In genomic region chr18:10006261-10006903, GRCh38 we compare ENCODE assay signal across 9 cellular contexts.
DNase-seq lines count a peak whose midpoint lies in the region; ATAC-seq and TF ChIP-seq lines count a peak whose summit lies in the region.
"Had no signal": no experiment of that assay in that cellular context is flagged by ENCODE, and none has a peak within 500 bp of the region (broad histone marks: within the 10 kb centered on the region; RNA-seq: fewer than 3 reads in every experiment).

No MANE protein-coding gene starts in this region.

- no peak overlapping the region for H3K4me3 Mint-ChIP-seq in CD4-positive, alpha-beta memory T cell
- H3K4me3 Mint-ChIP-seq: activated naive CD4-positive, alpha-beta T cell treated with anti-CD3 and anti-CD28 coated beads, Interleukin-2, amount 50 U/mL, for 24 hours had no signal

- TF ChIP-seq EP300 in SK-N-SH (IDR thresholded peaks at IDR 0.05; ENCODE audit: borderline replicate concordance in 1 of 2, low read depth in 1 of 2, low read length in 1 of 2), result no peak

- in situ Hi-C loops in IMR-90 (cut with MboI; ENCODE audit: low sequenced_read_pairs), result no loop called here

- H3K4me2 ChIP-seq in IMR-90 (ENCODE audit: low read depth, low read length) (no peak overlapping the region), SK-N-SH (no peak overlapping the region)

- no peaks in the 10 kb centered on the region for H3K36me3 ChIP-seq in IMR-90 (ENCODE audit: control insufficient read depth, insufficient read depth, low read length)
- H3K36me3 ChIP-seq in SK-N-SH (replicated peaks in 1 of 2; ENCODE audit: control insufficient read depth in 1 of 2, insufficient read depth in 2 of 2, low read length in 1 of 2), result no peaks in the 10 kb centered on the region
- H3K36me3 ChIP-seq in heart right ventricle, result no peaks in the 10 kb centered on the region
- no peaks in the 10 kb centered on the region for H3K36me3 ChIP-seq in prostate gland
- H3K36me3 ChIP-seq in CD4-positive, alpha-beta memory T cell (ENCODE audit: insufficient read depth, low read length), result no peaks in the 10 kb centered on the region

- H3K27ac Mint-ChIP-seq in CD4-positive, alpha-beta memory T cell, result no peak overlapping the region
- H3K27ac Mint-ChIP-seq: activated naive CD4-positive, alpha-beta T cell treated with anti-CD3 and anti-CD28 coated beads, Interleukin-2, amount 50 U/mL, for 24 hours had no signal

- POLR2A ChIA-PET in IMR-90 (lab: Charles Lee; ENCODE audit: unreplicated experiment) (no interaction called here), SK-N-SH (lab: Yijun Ruan, JAX) (no interaction called here)
- POLR2A ChIA-PET in CD4-positive, alpha-beta memory T cell (lab: Charles Lee; ENCODE audit: partially characterized antibody), result no interaction called here

- no peaks in the 10 kb centered on the region for H3K9me3 ChIP-seq in IMR-90 (ENCODE audit: control insufficient read depth, insufficient read depth, low read length)
- H3K9me3 ChIP-seq in SK-N-SH, result no peaks in the 10 kb centered on the region
- H3K9me3 ChIP-seq in heart right ventricle, result no peaks in the 10 kb centered on the region
- no peaks in the 10 kb centered on the region for H3K9me3 ChIP-seq in prostate gland
- no peaks in the 10 kb centered on the region for H3K9me3 ChIP-seq in CD4-positive, alpha-beta memory T cell (ENCODE audit: control insufficient read depth in 1 of 2, low read length in 2 of 2)

- peak; percentile 37 for TF ChIP-seq CTCF in IMR-90 (conservative IDR thresholded peaks at IDR 0.05; ENCODE audit: low read depth, low read length)
- peak; percentile 48 for TF ChIP-seq CTCF in SK-N-SH (IDR thresholded peaks at IDR 0.05)
- peak in 7 of 9 donors; percentile 12 to 53 (median 43) for TF ChIP-seq CTCF in heart right ventricle (IDR thresholded peaks at IDR 0.05)
- peak in 2 of 4 experiments; percentile 20 to 25 for TF ChIP-seq CTCF in prostate gland (IDR thresholded peaks at IDR 0.05)

- DNase-seq in AG08395 (ENCODE audit: low spot score) (peak; percentile 58), IMR-90 (peak; percentile 28), SK-N-SH (peak; percentile 50), heart right ventricle (no peak), prostate gland (ENCODE audit: low spot score) (no peak)
- no peak for DNase-seq in CD4-positive, alpha-beta memory T cell

- H3K27ac ChIP-seq in IMR-90 (ENCODE audit: insufficient read depth, low read length) (no peak overlapping the region), SK-N-SH (ENCODE audit: low read depth in 2 of 2, low read length in 1 of 2) (no peak overlapping the region), heart right ventricle (no peak overlapping the region), prostate gland (no peak overlapping the region)
- H3K27ac ChIP-seq in CD4-positive, alpha-beta memory T cell (ENCODE audit: low read depth, low read length), result no peak overlapping the region

- H2BK15ac ChIP-seq in IMR-90 (ENCODE audit: low read depth, low read length), result no peak overlapping the region

- no peak overlapping the region for H3K4ac ChIP-seq in IMR-90 (ENCODE audit: low read depth, low read length)

- intact Hi-C loops in IMR-90 (cut with micrococcal nuclease) (loop anchor here (1.0 to 10.0 kb wide), 2 partner anchors 368 to 514 kb away; no protein-coding TSS in a partner anchor), heart right ventricle (cut with DNase I) (loop anchor here in 6 of 10 donors (1.0 to 10.0 kb wide), 4 partner anchors 508 to 514 kb away; no protein-coding TSS in a partner anchor), prostate gland (cut with DNase I) (loop anchor here (2.0 to 5.0 kb wide), 2 partner anchors 34 to 512 kb away; no protein-coding TSS in a partner anchor)
- intact Hi-C loops in CD4-positive, alpha-beta memory T cell (cut with micrococcal nuclease), result no loop called here

- peaks cover 2 to 8% of the 10 kb centered on the region in 2 donors for H3K27me3 Mint-ChIP-seq in CD4-positive, alpha-beta memory T cell

- TF ChIP-seq RAD21 in IMR-90 (IDR thresholded peaks at IDR 0.05; ENCODE audit: low read length) (peak; percentile 45), SK-N-SH (IDR thresholded peaks at IDR 0.05; ENCODE audit: low read length) (peak; percentile 66)

- H2BK20ac ChIP-seq in IMR-90 (ENCODE audit: low read depth, low read length), result 0 out of 2 replicates have a peak overlapping the region, but pooled peaks have one; percentile 32

- TF ChIP-seq POLR2A in IMR-90 (IDR thresholded peaks at IDR 0.05; ENCODE audit: low read depth, low read length) (no peak), prostate gland (IDR thresholded peaks at IDR 0.05) (no peak)

- H3K4me1 Mint-ChIP-seq in CD4-positive, alpha-beta memory T cell, result no peaks in the 10 kb centered on the region
- H3K4me1 Mint-ChIP-seq: activated naive CD4-positive, alpha-beta T cell treated with anti-CD3 and anti-CD28 coated beads, Interleukin-2, amount 50 U/mL, for 24 hours had no signal

- no peak overlapping the region for H4K91ac ChIP-seq in IMR-90 (ENCODE audit: insufficient read depth, low read depth, low read length)

- H4K20me1 ChIP-seq in IMR-90 (ENCODE audit: insufficient read depth, low read length), result no peaks in the 10 kb centered on the region
- H4K20me1 ChIP-seq in SK-N-SH (ENCODE audit: insufficient read depth), result no peaks in the 10 kb centered on the region

- H3K27me3 ChIP-seq in IMR-90 (ENCODE audit: control insufficient read depth, insufficient read depth, low read length), result peaks cover 11% of the 10 kb centered on the region
- H3K27me3 ChIP-seq in SK-N-SH (ENCODE audit: insufficient read depth), result no peaks in the 10 kb centered on the region
- H3K27me3 ChIP-seq in heart right ventricle, result no peaks in the 10 kb centered on the region
- no peaks in the 10 kb centered on the region for H3K27me3 ChIP-seq in prostate gland (replicated peaks; ENCODE audit: insufficient read depth)
- H3K27me3 ChIP-seq in CD4-positive, alpha-beta memory T cell (ENCODE audit: insufficient read depth, low read length), result no peaks in the 10 kb centered on the region

- no peak; the same call in 1 of the 2 replicates for ATAC-seq in IMR-90 (ENCODE audit: low read depth)
- peak in 5 of 8 donors; percentile 27 to 49 (median 40) for ATAC-seq in heart right ventricle
- ATAC-seq in GM21423 (IDR thresholded peaks at IDR 0.05; ENCODE audit: unreplicated experiment), result no peak
- no peak for ATAC-seq in GM21737 (IDR thresholded peaks at IDR 0.05; ENCODE audit: unreplicated experiment)

- H4K8ac ChIP-seq in IMR-90 (ENCODE audit: low read depth in 2 of 2, low read length in 2 of 2), result no peak overlapping the region

- dilution Hi-C loops in IMR-90 (cut with HindIII; ENCODE audit: low sequenced_read_pairs, unreplicated experiment), result no loop called here

- H3K4me3 ChIP-seq in IMR-90 (ENCODE audit: insufficient read depth, low read depth, low read length), result no peak overlapping the region
- no peak overlapping the region for H3K4me3 ChIP-seq in SK-N-SH (ENCODE audit: low read depth in 2 of 2, low read length in 1 of 2)
- H3K4me3 ChIP-seq in heart right ventricle, result no peak overlapping the region
- no peak overlapping the region for H3K4me3 ChIP-seq in prostate gland
- no peak overlapping the region for H3K4me3 ChIP-seq in CD4-positive, alpha-beta memory T cell (ENCODE audit: low read length in 2 of 2)

- H3K36me3 Mint-ChIP-seq in CD4-positive, alpha-beta memory T cell, result no peaks in the 10 kb centered on the region
- H3K36me3 Mint-ChIP-seq: activated naive CD4-positive, alpha-beta T cell treated with anti-CD3 and anti-CD28 coated beads, Interleukin-2, amount 50 U/mL, for 24 hours had no signal

- H3K4me1 ChIP-seq in IMR-90 (ENCODE audit: control insufficient read depth, insufficient read depth, low read length) (peaks cover 5% of the 10 kb centered on the region; the same call in 1 of the 2 replicates), SK-N-SH (ENCODE audit: control insufficient read depth in 1 of 2, insufficient read depth in 2 of 2, low read depth in 1 of 2, low read length in 1 of 2) (no peaks in the 10 kb centered on the region; a peak in 1 of 4 replicates), heart right ventricle (peaks cover 4 to 27% (median 17%) of the 10 kb centered on the region in 9 donors), prostate gland (replicated peaks) (no peaks in the 10 kb centered on the region)
- H3K4me1 ChIP-seq in CD4-positive, alpha-beta memory T cell (ENCODE audit: insufficient read depth, low read length), result no peaks in the 10 kb centered on the region

- H3K23ac ChIP-seq in IMR-90 (ENCODE audit: low read depth, low read length), result no peak overlapping the region

- no peaks in the 10 kb centered on the region; the same call in 1 of the 2 replicates for H3K9me1 ChIP-seq in IMR-90 (ENCODE audit: insufficient read depth, low read length)

- no TSS peak for BruUV-seq in IMR-90 (replicated peaks; lab: Mats Ljungman, UMichigan)

- H3K9me3 Mint-ChIP-seq in CD4-positive, alpha-beta memory T cell, result peaks cover 0 to 2% (median 0%) of the 10 kb centered on the region in 8 donors
- H3K9me3 Mint-ChIP-seq: activated naive CD4-positive, alpha-beta T cell treated with anti-CD3 and anti-CD28 coated beads, Interleukin-2, amount 50 U/mL, for 24 hours had no signal

- H2AK5ac ChIP-seq in IMR-90 (ENCODE audit: low read depth, low read length), result no peak overlapping the region

- H2BK5ac ChIP-seq in IMR-90 (ENCODE audit: low read depth, low read length, poor library complexity, severe bottlenecking), result no peak overlapping the region

- H2AFZ ChIP-seq in IMR-90 (replicated peaks; ENCODE audit: low read length, poor library complexity), result no peak overlapping the region
- H2AFZ ChIP-seq in SK-N-SH (ENCODE audit: low read depth), result no peak overlapping the region

- CTCF ChIA-PET in IMR-90 (lab: Yijun Ruan, JAX), result interaction anchor here (1.1 to 1.5 kb wide), 2 partner anchors 10 to 513 kb away, joined by 4 to 10 read pairs; no protein-coding TSS in a partner anchor
- CTCF ChIA-PET in SK-N-SH (lab: Yijun Ruan, JAX), result interaction anchor here (0.6 to 2.8 kb wide), 6 partner anchors 33 to 512 kb away, joined by 3 to 32 read pairs (median 3); no protein-coding TSS in a partner anchor
- CTCF ChIA-PET in CD4-positive, alpha-beta memory T cell (lab: Charles Lee; ENCODE audit: partially characterized antibody), result no interaction called here

- 50% methylated on average over 1 of the region's 4 CpGs; no CpG with 5 or more reads in 1 of the 2 experiments for WGBS in IMR-90 (ENCODE audit: extremely low coverage in 2 of 2, insufficient read length in 1 of 2), 2 experiments
- WGBS in SK-N-SH (ENCODE audit: low lambda C conversion rate), result 69% methylated on average over 4 of the region's 4 CpGs
- WGBS in heart right ventricle, 2 donors, result 80 to 82% methylated on average over 4 of the region's 4 CpGs
- 68% methylated on average over 4 of the region's 4 CpGs for WGBS in prostate gland

- no peaks in the 10 kb centered on the region for H3K9me2 ChIP-seq in SK-N-SH

- peaks cover 3% of the 10 kb centered on the region for H3F3A ChIP-seq in SK-N-SH (replicated peaks; ENCODE audit: insufficient read depth)

- no peak overlapping the region for H2BK120ac ChIP-seq in IMR-90 (ENCODE audit: low read depth, low read length)

- H3K14ac ChIP-seq in IMR-90 (replicated peaks; ENCODE audit: low read depth, low read length), result 0 out of 2 replicates have a peak overlapping the region, but pooled peaks have one; percentile 10

- no peaks in the 10 kb centered on the region for H3K79me1 ChIP-seq in IMR-90 (ENCODE audit: low read depth in 1 of 2, low read length in 2 of 2)

- H3K79me2 ChIP-seq in SK-N-SH (ENCODE audit: insufficient read depth), result no peaks in the 10 kb centered on the region

- no peak overlapping the region for H3K56ac ChIP-seq in IMR-90 (ENCODE audit: extremely low read depth, insufficient read depth, low read length)

- H4K5ac ChIP-seq in IMR-90 (ENCODE audit: low read depth, low read length), result no peak overlapping the region

- H3K18ac ChIP-seq in IMR-90 (ENCODE audit: low read depth, low read length), result no peak overlapping the region

- H2AK9ac ChIP-seq in IMR-90 (replicated peaks; ENCODE audit: low read depth, low read length, poor library complexity), result no peak overlapping the region

- H3K9ac ChIP-seq in IMR-90 (ENCODE audit: low read depth, low read length) (no peak overlapping the region), SK-N-SH (no peak overlapping the region)

Comparison
In these comparisons a context has a peak if more than half of its experiments do, and no peak if none do; other contexts are left out.
1. DNase-seq: peak in AG08395 (single experiment), IMR-90 (single experiment) and SK-N-SH (single experiment); none in heart right ventricle (0 of 2), prostate gland (single experiment) and CD4-positive, alpha-beta memory T cell (0 of 5).
2. ATAC-seq: peak in heart right ventricle (5 of 8); none in IMR-90 (single experiment), GM21423 (single experiment) and GM21737 (single experiment).